ENCODE assay signal across 1 cellular context in genomic region chr6:111095488-111095887, GRCh38. TPM values are rescaled to one million over a fixed set of nuclear protein-coding genes. Genes with fewer than 3 reads are reported as not detected.
"Had no signal": no experiment of that assay in that cellular context is flagged by ENCODE, and none has a peak within 500 bp of the region (broad histone marks: within the 10 kb centered on the region; RNA-seq: fewer than 3 reads in every experiment).

No MANE protein-coding gene starts in this region.

RNA-seq across cellular contexts. Expression of gene SLC16A10, which starts 8.2 kb away (rescaled TPM):
- total RNA-seq: RPMI7951 had no signal
